ENCODE assay signal across 18 cellular contexts in the genomic region with DNA sequence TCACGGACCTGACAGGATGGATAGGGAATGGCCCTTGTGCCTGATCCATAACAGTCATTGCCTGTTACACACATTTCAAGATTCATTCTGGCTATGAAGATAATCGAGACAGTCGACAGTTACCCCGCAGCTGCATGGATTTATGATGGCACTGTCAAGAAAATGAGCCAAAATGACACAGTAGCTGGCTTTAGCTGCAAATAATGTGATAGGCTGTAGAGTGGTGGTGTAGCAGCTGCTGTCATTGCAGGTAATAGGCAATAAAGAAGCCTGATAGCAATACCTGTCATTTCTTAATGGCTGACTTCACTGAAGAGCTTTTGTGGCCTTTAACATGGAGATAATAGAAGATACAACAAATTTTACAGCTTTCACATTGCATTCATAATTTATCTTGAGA.
"Had no signal": no experiment of that assay in that cellular context is flagged by ENCODE, and none has a peak within 500 bp of the region (broad histone marks: within the 10 kb centered on the region; RNA-seq: fewer than 3 reads in every experiment).

No MANE protein-coding gene starts in this region.

- H3K36me3 ChIP-seq: cardiac muscle cell, transverse colon, WERI-Rb-1 had no signal

- H3K4me1 ChIP-seq: foreskin keratinocyte, transverse colon had no signal

- H3K4me3 ChIP-seq: cardiac muscle cell, transverse colon had no signal

- H3K27me3 ChIP-seq: cardiac muscle cell, foreskin keratinocyte, transverse colon had no signal

- DNase-seq: activated CD4-positive, alpha-beta T cell treated with anti-CD3 and anti-CD28 coated beads, Interleukin-2, amount 10 ng/mL, durations not matched to agents 7 days and 5 days; activated CD4-positive, CD25-positive, alpha-beta regulatory T cell treated with anti-CD3 and anti-CD28 coated beads, Interleukin-2, amount 50 U/mL, for 72 hours; activated CD8-positive, alpha-beta T cell treated with anti-CD3 and anti-CD28 coated beads for 36 hours; activated gamma-delta T cell; activated naive CD4-positive, alpha-beta T cell treated with anti-CD3 and anti-CD28 coated beads, Interleukin-2, amount 50 U/mL, for 16 hours; activated naive CD8-positive, alpha-beta T cell treated with anti-CD3 and anti-CD28 coated beads, Interleukin-2, amount 50 U/mL, for 24 hours; effector CD4-positive, alpha-beta T cell; foreskin keratinocyte; left colon; nephron progenitor cell; nucleus accumbens; posterior cingulate gyrus; small intestine; stimulated activated CD8-positive, alpha-beta memory T cell treated with anti-CD3 and anti-CD28 coated beads, Interleukin-4, amount 100 ng/mL, for 48 hours; stimulated activated naive B cell treated with anti-CD40 and anti-IgM and Interleukin-4, amounts not matched to agents 10 μg/mL and 1 μg/mL and 100 μg/mL, for 72 hours; transverse colon; WERI-Rb-1 had no signal

- H3K9me3 ChIP-seq: transverse colon had no signal

- H3K27ac ChIP-seq: cardiac muscle cell, foreskin keratinocyte, transverse colon, WERI-Rb-1 had no signal
